Comparison of ENCODE assay signal across 8 cellular contexts in the genomic region with DNA sequence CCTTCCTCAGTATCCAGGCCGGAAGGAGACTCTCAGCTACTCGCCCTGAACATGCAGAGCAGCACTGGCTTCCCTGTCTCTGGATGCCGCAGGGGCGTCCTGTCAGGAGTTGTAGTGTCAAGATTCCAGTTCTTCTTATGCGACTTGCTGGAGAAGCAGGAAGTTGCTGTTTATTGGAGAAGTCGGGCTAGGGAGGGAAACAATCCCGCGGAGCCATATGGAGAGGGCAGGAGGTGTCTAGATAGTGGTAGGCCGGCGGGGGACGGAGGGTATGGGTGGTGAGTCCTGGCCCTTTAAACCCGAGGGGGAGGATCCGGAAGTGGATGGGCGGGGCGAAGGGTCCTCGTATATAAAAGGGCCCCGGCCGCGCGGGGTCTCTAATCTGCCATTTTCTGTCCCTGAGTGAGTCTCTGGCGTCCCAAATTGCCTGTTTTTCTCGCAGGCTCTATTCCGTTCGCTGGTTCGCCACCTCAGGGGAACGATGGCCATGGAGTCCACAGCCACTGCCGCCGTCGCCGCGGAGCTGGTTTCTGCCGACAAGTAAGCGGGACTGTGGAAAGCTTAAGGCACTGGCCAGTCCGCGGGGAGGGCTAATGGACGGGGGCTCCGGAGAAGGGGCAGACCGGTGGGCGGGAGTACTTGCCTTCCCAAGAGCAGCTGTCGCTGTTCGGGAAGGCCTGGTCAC. TPM values are rescaled to one million over a fixed set of nuclear protein-coding genes. Genes with fewer than 3 reads are reported as not detected.
DNase-seq lines count a peak whose midpoint lies in the region; ATAC-seq and TF ChIP-seq lines count a peak whose summit lies in the region.

NASP (plus strand) TSS at position 376 of the 685 bp plus-strand sequence; CDS start at position 482, 106 bp downstream.

- intact Hi-C loops in activated CD4-positive, alpha-beta T cell treated with anti-CD3 and anti-CD28 coated beads for 36 hours (cut with DNase I, micrococcal nuclease) = loop anchor here (1.0 to 10.0 kb wide), 20 partner anchors 34 to 910 kb away; partner anchors contain the start of genes AKR1A1 (in 2 of the 2), IPP (in 2 of the 2), KIF2C (in 2 of the 2) and UROD (in 2 of the 2)

- H4K20me1 ChIP-seq in BLaER1 = peaks cover 43% of the 10 kb centered on the region

- H3K4me2 ChIP-seq in BLaER1 = peak within 1 kb of the TSS; percentile 97

- H3K4me1 Mint-ChIP-seq in activated CD4-positive, alpha-beta T cell treated with anti-CD3 and anti-CD28 coated beads for 36 hours = peaks cover 22% of the 10 kb centered on the region
- H3K4me1 Mint-ChIP-seq in chondrocyte (ENCODE audit: low read depth) = peaks cover 21% of the 10 kb centered on the region

- TF ChIP-seq CTCF in chondrocyte (IDR thresholded peaks at IDR 0.05) = no peak

- H3K4me3 Mint-ChIP-seq in activated CD4-positive, alpha-beta T cell treated with anti-CD3 and anti-CD28 coated beads for 36 hours = peak within 1 kb of the TSS; percentile 91
- peak within 1 kb of the TSS; percentile 91 for H3K4me3 Mint-ChIP-seq in chondrocyte (ENCODE audit: unreplicated experiment)

- peak within 1 kb of the TSS; percentile 96 for H3K4me3 ChIP-seq in BLaER1

- no peaks in the 10 kb centered on the region for H3K9me3 ChIP-seq in BLaER1

- H3K27ac Mint-ChIP-seq in activated CD4-positive, alpha-beta T cell treated with anti-CD3 and anti-CD28 coated beads for 36 hours = peak within 1 kb of the TSS; percentile 100
- H3K27ac Mint-ChIP-seq in chondrocyte (ENCODE audit: unreplicated experiment) = peak within 1 kb of the TSS; percentile 98

- peaks cover 5% of the 10 kb centered on the region for H3K36me3 Mint-ChIP-seq in activated CD4-positive, alpha-beta T cell treated with anti-CD3 and anti-CD28 coated beads for 36 hours (ENCODE audit: low read depth)
- no peaks in the 10 kb centered on the region for H3K36me3 Mint-ChIP-seq in chondrocyte (ENCODE audit: low read depth)

- DNase-seq in GM19238 (ENCODE audit: insufficient read length, low spot score) (peak; percentile 70), NCI-H510A (lab: John Stamatoyannopoulos, UW) (peak; percentile 48), chondrocyte (ENCODE audit: low spot score) (peak; percentile 94)
- peak; percentile 94 for DNase-seq in activated CD4-positive, alpha-beta T cell treated with anti-CD3 and anti-CD28 coated beads for 36 hours
- peak; percentile 80 to 95 (median 87) for DNase-seq in stimulated activated CD4-positive, alpha-beta T cell treated with anti-CD3 and anti-CD28 coated beads, Interleukin-1b, Interleukin-23, amount 100 ng/mL, for 24 hours (ENCODE audit: low read depth in 4 of 4, low spot score in 1 of 4)

- POLR2A ChIA-PET in activated CD4-positive, alpha-beta T cell treated with anti-CD3 and anti-CD28 coated beads for 36 hours (lab: Charles Lee) = interaction anchor here (0.7 to 3.9 kb wide), 14 partner anchors 14 to 862 kb away, joined by 4 to 36 read pairs (median 6); partner anchors contain the start of genes CCDC163, GPBP1L1, HECTD3 and MMACHC

- peak within 1 kb of the TSS; percentile 95 for H3K27ac ChIP-seq in BLaER1
- H3K27ac ChIP-seq in layer of hippocampus (ENCODE audit: low read depth, low read length) = peak within 1 kb of the TSS; percentile 93

- CTCF ChIA-PET in activated CD4-positive, alpha-beta T cell treated with anti-CD3 and anti-CD28 coated beads for 36 hours (lab: Charles Lee) = interaction anchor here (0.6 to 2.1 kb wide), 9 partner anchors 13 to 278 kb away, joined by 3 to 6 read pairs (median 3); partner anchors contain the start of genes CCDC163 and GPBP1L1

- ATAC-seq in HG03432 (IDR thresholded peaks at IDR 0.05; ENCODE audit: unreplicated experiment) = peak; percentile 53
- ATAC-seq in activated CD4-positive, alpha-beta T cell treated with anti-CD3 and anti-CD28 coated beads for 36 hours = peak; percentile 67

- H3K27me3 Mint-ChIP-seq in activated CD4-positive, alpha-beta T cell treated with anti-CD3 and anti-CD28 coated beads for 36 hours = no peaks in the 10 kb centered on the region
- H3K27me3 Mint-ChIP-seq in chondrocyte (ENCODE audit: low read depth) = no peaks in the 10 kb centered on the region

- no peaks in the 10 kb centered on the region for H3K9me3 Mint-ChIP-seq in activated CD4-positive, alpha-beta T cell treated with anti-CD3 and anti-CD28 coated beads for 36 hours (ENCODE audit: low read depth)
- H3K9me3 Mint-ChIP-seq in chondrocyte (ENCODE audit: low read depth) = no peaks in the 10 kb centered on the region

- peaks cover 63% of the 10 kb centered on the region for H3K4me1 ChIP-seq in BLaER1

- H3K27me3 ChIP-seq in BLaER1 = no peaks in the 10 kb centered on the region
- no peaks in the 10 kb centered on the region for H3K27me3 ChIP-seq in layer of hippocampus (ENCODE audit: control insufficient read depth, insufficient read depth, low read length)

- H3K9ac ChIP-seq in BLaER1 = peak within 1 kb of the TSS; percentile 98

- H3K36me3 ChIP-seq in BLaER1 = peaks cover 17% of the 10 kb centered on the region; the same call in 1 of the 2 replicates

RNA-seq across cellular contexts. Expression of gene NASP, which starts in this region (rescaled TPM):
- 100 to 1,000 TPM; 228 to 282 TPM for total RNA-seq in activated CD4-positive, alpha-beta T cell treated with anti-CD3 and anti-CD28 coated beads for 36 hours
- total RNA-seq in chondrocyte = 38.9 to 76.9 TPM (median 42.3 TPM) in 3 replicates

Comparison
In these comparisons a context has a peak if more than half of its experiments do, and no peak if none do; other contexts are left out.
1. Peak in every context shown above with its lines: DNase-seq, ATAC-seq, H3K4me3 ChIP-seq and H3K27ac ChIP-seq.